Comparison of ENCODE assay signal across 18 cellular contexts in genomic region chr1:67892451-67893125, GRCh38. TPM values are rescaled to one million over a fixed set of nuclear protein-coding genes. Genes with fewer than 3 reads are reported as not detected.
DNase-seq lines count a peak whose midpoint lies in the region; ATAC-seq and TF ChIP-seq lines count a peak whose summit lies in the region.
"Had no signal": no experiment of that assay in that cellular context is flagged by ENCODE, and none has a peak within 500 bp of the region (broad histone marks: within the 10 kb centered on the region; RNA-seq: fewer than 3 reads in every experiment).

No MANE protein-coding gene starts in this region.

- no peaks in the 10 kb centered on the region for H3K27me3 ChIP-seq in H9 (ENCODE audit: insufficient read depth, low read length)

- H2BK15ac ChIP-seq in H9 (ENCODE audit: low read depth, low read length): no peak overlapping the region

- no peak overlapping the region for H2AK5ac ChIP-seq in H9 (ENCODE audit: insufficient read length, low read length)

- H3K27ac ChIP-seq in H9 (ENCODE audit: insufficient read length, low read depth, low read length): no peak overlapping the region
- H3K27ac ChIP-seq: RWPE1 had no signal

- no peak overlapping the region for H3K4ac ChIP-seq in H9 (ENCODE audit: low read depth, low read length)

- no peak overlapping the region for H2BK20ac ChIP-seq in H9 (ENCODE audit: low read depth, low read length, poor library complexity, severe bottlenecking)

- TF ChIP-seq CTCF in H9 (conservative IDR thresholded peaks at IDR 0.05): no peak
- no peak for TF ChIP-seq CTCF in nephron (IDR thresholded peaks at IDR 0.05; ENCODE audit: unreplicated experiment in 3 of 3)
- no peak for TF ChIP-seq CTCF in GM13977 (IDR thresholded peaks at IDR 0.05; ENCODE audit: extremely low read depth, insufficient read depth, missing control alignments)

- H2AFZ ChIP-seq in H9 (ENCODE audit: low read length): no peak overlapping the region

- no peak overlapping the region for H3K14ac ChIP-seq in H9 (ENCODE audit: insufficient read depth, low read length)

- in situ Hi-C loops in GM13977 (cut with MboI; ENCODE audit: low pct_unique_long_range_greater_than_20kb, low sequenced_read_pairs, unreplicated experiment): no loop called here

- no peak overlapping the region for H3K4me2 ChIP-seq in H9 (ENCODE audit: insufficient read depth, insufficient read length, low read length)

- no peaks in the 10 kb centered on the region for H3K79me1 ChIP-seq in H9 (ENCODE audit: insufficient read depth, low read depth, low read length, poor library complexity, severe bottlenecking)

- no peaks in the 10 kb centered on the region for H3K79me2 ChIP-seq in H9 (ENCODE audit: insufficient read depth, low read length)

- no CpG with 5 or more reads among the region's 3 CpGs for WGBS in H9 (ENCODE audit: extremely low coverage, insufficient read length, low lambda C conversion rate)

- no peak for ATAC-seq in HG03135 (IDR thresholded peaks at IDR 0.05; ENCODE audit: unreplicated experiment)
- ATAC-seq: HepG2, T-cell had no signal

- H4K91ac ChIP-seq in H9 (ENCODE audit: insufficient read length, low read depth, low read length): no peak overlapping the region

- H3K36me3 Mint-ChIP-seq in H9 (ENCODE audit: insufficient read depth in 1 of 3, low read depth in 3 of 3) (no peaks in the 10 kb centered on the region), nephron (ENCODE audit: low read depth) (no peaks in the 10 kb centered on the region)
- H3K36me3 Mint-ChIP-seq: T-cell had no signal

- H3K4me3 Mint-ChIP-seq in H9 (no peak overlapping the region; a peak in 1 of 5 replicates), nephron (no peak overlapping the region)
- H3K4me3 Mint-ChIP-seq: CD4-positive, alpha-beta T cell; T-cell had no signal

- no peak overlapping the region for H2BK120ac ChIP-seq in H9 (ENCODE audit: low read depth, low read length, poor library complexity, severe bottlenecking)

- H3T11ph ChIP-seq in H9 (ENCODE audit: low read length): no peak overlapping the region

- no peak overlapping the region for H2BK12ac ChIP-seq in H9 (ENCODE audit: insufficient read length, low read depth, low read length)

- DNase-seq in H9 (no peak), NCI-H69 (lab: John Stamatoyannopoulos, UW) (peak; percentile 7), fibroblast of peridontal ligament (ENCODE audit: extremely low read depth) (peak; percentile 69), GM13977 (ENCODE audit: low spot score) (no peak), retina (no peak), kidney glomerular epithelial cell (lab: John Stamatoyannopoulos, UW) (no peak)
- DNase-seq: CD4-positive, alpha-beta T cell; DMS79; Karpas-422; NCI-H2029 treated with DMSO at 0.1 percent for 48 hours; NCI-H2227 treated with DMSO at 0.1 percent for 48 hours; NCI-H524 treated with DMSO at 0.1 percent for 48 hours; OCI-M1; T-cell had no signal

- peak overlapping the region; percentile 5 to 87 (median 79); a peak in 4 of 7 replicates for H3K27ac Mint-ChIP-seq in H9
- H3K27ac Mint-ChIP-seq in nephron: peak overlapping the region in 2 of 3 experiments; percentile 75 to 85
- H3K27ac Mint-ChIP-seq: CD4-positive, alpha-beta T cell; T-cell had no signal

- H3K9me3 ChIP-seq in H9 (ENCODE audit: control insufficient read depth, low read depth, low read length): no peaks in the 10 kb centered on the region

- no peaks in the 10 kb centered on the region for H3K23me2 ChIP-seq in H9 (ENCODE audit: insufficient read length, low read depth, low read length, poor library complexity, severe bottlenecking)

- H3K4me1 Mint-ChIP-seq in H9 (peaks cover 45 to 53% of the 10 kb centered on the region in 2 experiments), nephron (peaks cover 39% of the 10 kb centered on the region)
- H3K4me1 Mint-ChIP-seq: T-cell had no signal

- H3K27me3 Mint-ChIP-seq in H9 (ENCODE audit: low read depth) (peaks cover 2% of the 10 kb centered on the region; the same call in 1 of the 2 replicates), nephron (ENCODE audit: low read depth) (no peaks in the 10 kb centered on the region)

- no peak overlapping the region for H4K8ac ChIP-seq in H9 (replicated peaks; ENCODE audit: insufficient read length, low read depth, low read length)

- no peaks in the 10 kb centered on the region for H3K9me3 Mint-ChIP-seq in H9
- H3K9me3 Mint-ChIP-seq in nephron: no peaks in the 10 kb centered on the region
- H3K9me3 Mint-ChIP-seq: CD4-positive, alpha-beta T cell; T-cell had no signal

- no peak overlapping the region for H3K18ac ChIP-seq in H9 (ENCODE audit: insufficient read length, low read depth, low read length)

- no peak overlapping the region for H3K9ac ChIP-seq in H9 (ENCODE audit: extremely low read depth, insufficient read length, low read length)

- H3K23ac ChIP-seq in H9 (ENCODE audit: insufficient read length, low read depth, low read length): no peak overlapping the region

- H3K4me1 ChIP-seq in H9 (ENCODE audit: insufficient read depth, low read length): peaks cover 9% of the 10 kb centered on the region; the same call in 1 of the 2 replicates

- no peak overlapping the region for H3K56ac ChIP-seq in H9 (ENCODE audit: insufficient read length, low read depth, low read length)

- H2BK5ac ChIP-seq in H9 (ENCODE audit: insufficient read length, low read length): no peak overlapping the region

- no peak overlapping the region for H4K5ac ChIP-seq in H9 (ENCODE audit: insufficient read length, low read depth, low read length)

- H4K20me1 ChIP-seq in H9 (ENCODE audit: control insufficient read depth, insufficient read depth, insufficient read length): no peaks in the 10 kb centered on the region

RNA-seq across cellular contexts. Expression of gene GNG12, which starts 59.3 kb away (rescaled TPM):
- total RNA-seq in H9 (2021): 14.3 and 14.6 TPM in 2 replicates
- total RNA-seq: CD4-positive, alpha-beta T cell had no signal

Comparison
In these comparisons a context has a peak if more than half of its experiments do, and no peak if none do; other contexts are left out.
1. DNase-seq: peak in NCI-H69 (single experiment) and fibroblast of peridontal ligament (single experiment); none in H9 (single experiment), GM13977 (single experiment), retina (single experiment) and kidney glomerular epithelial cell (single experiment).